Comparison of ENCODE assay signal across 2 cellular contexts in genomic region chr15:92674347-92674746, GRCh38.
TF ChIP-seq lines count a peak whose summit lies in the region.

No MANE protein-coding gene starts in this region.

TF ChIP-seq in HEK293, 187 proteins besides CTCF, POLR2A, EP300 and RAD21:
- TF ChIP-seq BCL6B (tag by site-specific recombination; IDR thresholded peaks at IDR 0.05) (no peak), ZNF10 (tag by site-specific recombination; IDR thresholded peaks at IDR 0.05) (peak; percentile 93)

TF ChIP-seq in K562, 482 proteins besides CTCF, POLR2A, EP300 and RAD21:
- TF ChIP-seq, protein P1, sequence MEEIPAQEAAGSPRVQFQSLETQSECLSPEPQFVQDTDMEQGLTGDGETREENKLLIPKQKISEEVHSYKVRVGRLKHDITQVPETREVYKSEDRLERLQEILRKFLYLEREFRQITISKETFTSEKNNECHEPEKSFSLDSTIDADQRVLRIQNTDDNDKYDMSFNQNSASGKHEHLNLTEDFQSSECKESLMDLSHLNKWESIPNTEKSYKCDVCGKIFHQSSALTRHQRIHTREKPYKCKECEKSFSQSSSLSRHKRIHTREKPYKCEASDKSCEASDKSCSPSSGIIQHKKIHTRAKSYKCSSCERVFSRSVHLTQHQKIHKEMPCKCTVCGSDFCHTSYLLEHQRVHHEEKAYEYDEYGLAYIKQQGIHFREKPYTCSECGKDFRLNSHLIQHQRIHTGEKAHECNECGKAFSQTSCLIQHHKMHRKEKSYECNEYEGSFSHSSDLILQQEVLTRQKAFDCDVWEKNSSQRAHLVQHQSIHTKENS (CRISPR knock-in tag; IDR thresholded peaks at IDR 0.05) = no peak
- TF ChIP-seq ZNF436 (CRISPR knock-in tag; IDR thresholded peaks at IDR 0.05) (no peak), ZNF134 (CRISPR knock-in tag; conservative IDR thresholded peaks at IDR 0.05) (peak; percentile 87), PCBP2 (IDR thresholded peaks at IDR 0.05; ENCODE audit: low read depth, low read length, poor library complexity, severe bottlenecking) (no peak)
TF ChIP-seq in K562: peak in this region for 1.
